ENCODE assay signal across 1 cellular context in the genomic region with DNA sequence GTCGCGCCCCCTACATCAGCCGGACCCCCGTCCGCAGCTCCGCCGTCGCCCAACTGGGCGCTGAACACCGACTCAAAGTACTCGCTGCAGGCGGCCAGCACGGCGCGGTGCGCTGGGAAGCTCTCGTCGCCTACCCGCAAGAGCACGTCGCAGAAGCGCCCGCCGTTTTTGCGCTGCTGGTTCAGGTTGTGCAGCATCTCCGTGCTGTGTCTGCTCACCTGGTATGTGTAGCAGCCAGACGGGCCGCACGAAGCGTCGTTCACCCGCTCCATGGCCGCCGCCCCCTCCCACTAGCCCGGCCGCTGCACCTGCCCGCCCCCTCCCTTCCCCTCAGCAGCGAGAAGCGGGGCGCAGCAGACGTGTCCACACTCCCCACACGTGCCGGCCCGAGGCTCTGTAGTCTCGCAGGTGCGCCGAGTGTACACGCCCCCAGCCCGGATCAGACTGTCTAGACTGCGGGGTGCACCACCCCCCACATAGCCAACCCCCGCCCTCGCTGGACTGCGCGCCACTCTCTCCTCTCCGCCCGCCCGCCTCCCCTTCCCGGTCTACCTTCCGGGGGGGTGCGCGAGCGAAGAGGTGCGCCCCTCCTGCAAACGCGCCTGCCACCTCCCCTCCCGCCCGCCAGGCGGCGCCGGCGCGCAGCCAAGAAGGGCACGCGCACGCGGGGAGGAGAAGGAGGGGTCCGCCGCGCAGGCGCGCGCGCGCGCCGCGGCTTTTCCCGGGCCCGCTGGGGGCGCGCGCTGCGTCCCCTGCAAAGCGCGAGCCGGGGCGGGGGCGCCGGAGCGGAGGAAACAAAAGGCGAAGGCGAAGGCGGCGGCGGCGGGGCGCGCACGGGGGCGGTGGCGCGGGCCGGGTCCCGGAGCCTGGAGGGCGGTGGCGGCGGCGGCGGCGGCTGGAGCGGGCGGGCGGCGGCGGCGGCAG.
TF ChIP-seq lines count a peak whose summit lies in the region.

No MANE protein-coding gene starts in this region.

TF ChIP-seq in PFSK-1, 5 proteins besides CTCF, POLR2A, EP300 and RAD21:
- TF ChIP-seq, protein P1, sequence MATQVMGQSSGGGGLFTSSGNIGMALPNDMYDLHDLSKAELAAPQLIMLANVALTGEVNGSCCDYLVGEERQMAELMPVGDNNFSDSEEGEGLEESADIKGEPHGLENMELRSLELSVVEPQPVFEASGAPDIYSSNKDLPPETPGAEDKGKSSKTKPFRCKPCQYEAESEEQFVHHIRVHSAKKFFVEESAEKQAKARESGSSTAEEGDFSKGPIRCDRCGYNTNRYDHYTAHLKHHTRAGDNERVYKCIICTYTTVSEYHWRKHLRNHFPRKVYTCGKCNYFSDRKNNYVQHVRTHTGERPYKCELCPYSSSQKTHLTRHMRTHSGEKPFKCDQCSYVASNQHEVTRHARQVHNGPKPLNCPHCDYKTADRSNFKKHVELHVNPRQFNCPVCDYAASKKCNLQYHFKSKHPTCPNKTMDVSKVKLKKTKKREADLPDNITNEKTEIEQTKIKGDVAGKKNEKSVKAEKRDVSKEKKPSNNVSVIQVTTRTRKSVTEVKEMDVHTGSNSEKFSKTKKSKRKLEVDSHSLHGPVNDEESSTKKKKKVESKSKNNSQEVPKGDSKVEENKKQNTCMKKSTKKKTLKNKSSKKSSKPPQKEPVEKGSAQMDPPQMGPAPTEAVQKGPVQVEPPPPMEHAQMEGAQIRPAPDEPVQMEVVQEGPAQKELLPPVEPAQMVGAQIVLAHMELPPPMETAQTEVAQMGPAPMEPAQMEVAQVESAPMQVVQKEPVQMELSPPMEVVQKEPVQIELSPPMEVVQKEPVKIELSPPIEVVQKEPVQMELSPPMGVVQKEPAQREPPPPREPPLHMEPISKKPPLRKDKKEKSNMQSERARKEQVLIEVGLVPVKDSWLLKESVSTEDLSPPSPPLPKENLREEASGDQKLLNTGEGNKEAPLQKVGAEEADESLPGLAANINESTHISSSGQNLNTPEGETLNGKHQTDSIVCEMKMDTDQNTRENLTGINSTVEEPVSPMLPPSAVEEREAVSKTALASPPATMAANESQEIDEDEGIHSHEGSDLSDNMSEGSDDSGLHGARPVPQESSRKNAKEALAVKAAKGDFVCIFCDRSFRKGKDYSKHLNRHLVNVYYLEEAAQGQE (IDR thresholded peaks at IDR 0.05; ENCODE audit: insufficient read depth in 1 of 2, low read depth in 2 of 2, low read length in 2 of 2), result no peak
- TF ChIP-seq FOXP2 (optimal IDR thresholded peaks at IDR 0.05; ENCODE audit: borderline replicate concordance, extremely low read depth, extremely low read length, insufficient read depth) (peak; percentile 91), SIN3A (IDR thresholded peaks at IDR 0.05; ENCODE audit: borderline replicate concordance, insufficient read depth, low read length) (0 out of 2 replicates have a peak, but pooled peaks have one; percentile 26), TAF1 (IDR thresholded peaks at IDR 0.05; ENCODE audit: borderline replicate concordance, insufficient read depth, low read length) (0 out of 2 replicates have a peak, but pooled peaks have one; percentile 9), POLR2AphosphoS5 (IDR thresholded peaks at IDR 0.05; ENCODE audit: low read depth, low read length) (no peak)
